9 cellular contexts compared by ENCODE assay signal in genomic region chr17:58331815-58332719, GRCh38. TPM values are rescaled to one million over a fixed set of nuclear protein-coding genes. Genes with fewer than 3 reads are reported as not detected.
A peak's percentile ranks its signal among the peaks of the same experiment; 100 is the strongest.
DNase-seq lines count a peak whose midpoint lies in the region; ATAC-seq and TF ChIP-seq lines count a peak whose summit lies in the region.
"Had no signal": no experiment of that assay in that cellular context is flagged by ENCODE, and none has a peak within 500 bp of the region (broad histone marks: within the 10 kb centered on the region; RNA-seq: fewer than 3 reads in every experiment).

No MANE protein-coding gene starts in this region.

- H3K36me3 ChIP-seq in colonic mucosa (no peaks in the 10 kb centered on the region), trophoblast cell (ENCODE audit: control insufficient read depth in 1 of 2, insufficient read depth in 2 of 2, low read length in 2 of 2) (no peaks in the 10 kb centered on the region), upper lobe of left lung (no peaks in the 10 kb centered on the region)
- H3K36me3 ChIP-seq: uterus had no signal

- no peak overlapping the region for H3K14ac ChIP-seq in trophoblast cell (ENCODE audit: low read length)

- H3K23ac ChIP-seq in trophoblast cell (ENCODE audit: low read length): no peak overlapping the region

- no peaks in the 10 kb centered on the region for H3K27me3 ChIP-seq in colonic mucosa
- H3K27me3 ChIP-seq in trophoblast cell (ENCODE audit: insufficient read depth, low read length): no peaks in the 10 kb centered on the region
- H3K27me3 ChIP-seq in upper lobe of left lung: peaks cover 0 to 5% (median 0%) of the 10 kb centered on the region in 4 donors
- H3K27me3 ChIP-seq: uterus had no signal

- H2AFZ ChIP-seq in trophoblast cell (ENCODE audit: insufficient read depth, low read length, poor library complexity): no peak overlapping the region

- peak overlapping the region; percentile 100 for H3K4me3 Mint-ChIP-seq in activated B cell treated with CpG ODN at 0.5 μM for 24 hours

- no peaks in the 10 kb centered on the region for H3K79me2 ChIP-seq in trophoblast cell (ENCODE audit: control insufficient read depth, insufficient read depth, low read length, poor library complexity)

- H3K4ac ChIP-seq in trophoblast cell (ENCODE audit: low read depth, low read length): no peak overlapping the region

- POLR2A ChIA-PET in activated B cell treated with CpG ODN at 0.5 μM for 24 hours (lab: Charles Lee): interaction anchor here (0.7 to 27.9 kb wide), 25 partner anchors 7 to 1516 kb away, joined by 3 to 3007 read pairs (median 7); partner anchors contain the start of genes CUEDC1, HSF5, MKS1 and RNF43

- H3K9me3 ChIP-seq in colonic mucosa: no peaks in the 10 kb centered on the region
- H3K9me3 ChIP-seq in trophoblast cell (ENCODE audit: insufficient read depth, low read depth, low read length): no peaks in the 10 kb centered on the region
- no peaks in the 10 kb centered on the region for H3K9me3 ChIP-seq in upper lobe of left lung
- H3K9me3 ChIP-seq: uterus had no signal

- TF ChIP-seq POLR2A in upper lobe of left lung (IDR thresholded peaks at IDR 0.05): peak in 3 of 4 donors; percentile 78 to 98 (median 86)

- H3K4me2 ChIP-seq in trophoblast cell (ENCODE audit: low read length): no peak overlapping the region

- H3K9ac ChIP-seq in colonic mucosa (ENCODE audit: low read depth in 2 of 2, low read length in 2 of 2) (peak overlapping the region; percentile 64 to 77), trophoblast cell (ENCODE audit: low read length) (no peak overlapping the region)

- peak overlapping the region; percentile 99 for H3K27ac Mint-ChIP-seq in activated B cell treated with CpG ODN at 0.5 μM for 24 hours

- ATAC-seq in HG02840 (IDR thresholded peaks at IDR 0.05; ENCODE audit: low FRiP score, unreplicated experiment) (peak; percentile 19), activated B cell treated with CpG ODN at 0.5 μM for 24 hours (ENCODE audit: low read depth) (peak; percentile 30), upper lobe of left lung (ENCODE audit: low FRiP score in 2 of 2) (peak; percentile 66 to 69)

- H4K12ac ChIP-seq in trophoblast cell (ENCODE audit: low read depth, low read length): no peak overlapping the region

- H3K4me3 ChIP-seq in colonic mucosa (peak overlapping the region; percentile 48), trophoblast cell (ENCODE audit: low read depth, low read length) (no peak overlapping the region), upper lobe of left lung (peak overlapping the region; percentile 37 to 70 (median 50))

- TF ChIP-seq CTCF in activated B cell treated with CpG ODN at 0.5 μM for 24 hours (IDR thresholded peaks at IDR 0.05): no peak
- TF ChIP-seq CTCF in colonic mucosa (IDR thresholded peaks at IDR 0.05): no peak
- TF ChIP-seq CTCF in upper lobe of left lung (IDR thresholded peaks at IDR 0.05): no peak

- TF ChIP-seq EP300 in upper lobe of left lung (IDR thresholded peaks at IDR 0.05): no peak

- no peak overlapping the region for H3K18ac ChIP-seq in trophoblast cell (ENCODE audit: low read length)

- peaks cover 8% of the 10 kb centered on the region for H3K79me1 ChIP-seq in trophoblast cell (ENCODE audit: low read length)

- DNase-seq in Ammon's horn (ENCODE audit: low spot score) (peak; percentile 74), activated B cell treated with CpG ODN at 0.5 μM for 24 hours (peak; percentile 88), colonic mucosa (peak; percentile 70), trophoblast cell (no peak), upper lobe of left lung (peak; percentile 89 to 95), COLO829 (ENCODE audit: low spot score) (no peak), HT-29 (ENCODE audit: low spot score) (no peak)

- no peak overlapping the region for H2BK120ac ChIP-seq in trophoblast cell (ENCODE audit: insufficient read depth, low read length, poor library complexity)

- H3K4me1 Mint-ChIP-seq in activated B cell treated with CpG ODN at 0.5 μM for 24 hours: peaks cover 73% of the 10 kb centered on the region

- H2BK12ac ChIP-seq in trophoblast cell (ENCODE audit: low read length): no peak overlapping the region

- H2AK5ac ChIP-seq in trophoblast cell (ENCODE audit: low read length): no peak overlapping the region

- H2BK5ac ChIP-seq in trophoblast cell (ENCODE audit: low read depth, low read length, poor library complexity): no peak overlapping the region

- peak overlapping the region; percentile 88 for H3K27ac ChIP-seq in colonic mucosa
- H3K27ac ChIP-seq in trophoblast cell (ENCODE audit: low read depth, low read length): no peak overlapping the region
- peak overlapping the region; percentile 87 to 95 (median 92) for H3K27ac ChIP-seq in upper lobe of left lung

- H3K4me1 ChIP-seq in colonic mucosa (no peaks in the 10 kb centered on the region), trophoblast cell (ENCODE audit: control insufficient read depth in 1 of 2, insufficient read depth in 2 of 2, low read length in 2 of 2) (peaks cover 14 to 20% of the 10 kb centered on the region in 2 experiments), upper lobe of left lung (peaks cover 14 to 41% (median 35%) of the 10 kb centered on the region in 4 donors)
- H3K4me1 ChIP-seq: uterus had no signal

- intact Hi-C loops in activated B cell treated with CpG ODN at 0.5 μM for 24 hours (cut with micrococcal nuclease) (loop anchor here (5.0 to 10.0 kb wide), 3 partner anchors 325 to 823 kb away; partner anchors contain the start of genes PRR11, SKA2 and SRSF1), colonic mucosa (cut with DNase I) (no loop called here)

- no peak overlapping the region for H4K8ac ChIP-seq in trophoblast cell (ENCODE audit: low read depth, low read length)

- H3K36me3 Mint-ChIP-seq in activated B cell treated with CpG ODN at 0.5 μM for 24 hours (ENCODE audit: low read depth): peaks cover 45% of the 10 kb centered on the region

- CTCF ChIA-PET in activated B cell treated with CpG ODN at 0.5 μM for 24 hours (lab: Charles Lee): interaction anchor here (1.0 to 4.8 kb wide), 5 partner anchors 12 to 86 kb away, joined by 3 to 89 read pairs (median 9); partner anchors contain the start of genes RNF43 and SUPT4H1

- H3K27me3 Mint-ChIP-seq in activated B cell treated with CpG ODN at 0.5 μM for 24 hours: no peaks in the 10 kb centered on the region

- peak overlapping the region; percentile 27 for H4K91ac ChIP-seq in trophoblast cell (ENCODE audit: low read depth, low read length)

- WGBS in trophoblast cell (ENCODE audit: extremely low coverage, insufficient coverage, insufficient read length): no CpG with 5 or more reads among the region's 29 CpGs
- 48 to 75% methylated on average over 19 to 29 of the region's 29 CpGs for WGBS in upper lobe of left lung, 2 donors

- H3K9me3 Mint-ChIP-seq in activated B cell treated with CpG ODN at 0.5 μM for 24 hours: no peaks in the 10 kb centered on the region

RNA-seq across cellular contexts. Expression of gene TSPOAP1, which starts 3.5 kb away (rescaled TPM):
- total RNA-seq in activated B cell treated with CpG ODN at 0.5 μM for 24 hours: 16.7 and 22.5 TPM in 2 replicates
- total RNA-seq in colonic mucosa: 1 to 10 TPM; 3.7 to 5.4 TPM
- polyA plus RNA-seq in trophoblast cell (2013): 1.1 and 1.3 TPM in 2 replicates
- total RNA-seq in upper lobe of left lung: 10 to 100 TPM; 14.0 to 50.3 (median 24.1) TPM
- 0.86 and 2.4 TPM in 2 replicates for total RNA-seq in HT-29 (2014; rRNA removed; shearing (Covaris generic))

RNA-seq across cellular contexts. Expression of gene SUPT4H1, which starts 19.9 kb away (rescaled TPM):
- total RNA-seq in activated B cell treated with CpG ODN at 0.5 μM for 24 hours: 90.2 and 100 TPM in 2 replicates
- total RNA-seq in colonic mucosa: 10 to 100 TPM; 68.7 to 75.3 TPM
- polyA plus RNA-seq in trophoblast cell (2013): 63.5 and 64.6 TPM in 2 replicates
- 10 to 100 TPM; 22.0 to 80.5 (median 40.4) TPM for total RNA-seq in upper lobe of left lung
- total RNA-seq in HT-29 (2014; rRNA removed; shearing (Covaris generic)): 53.0 and 60.0 TPM in 2 replicates

RNA-seq across cellular contexts. Expression of gene MPO, which starts 51.3 kb away (rescaled TPM):
- total RNA-seq in activated B cell treated with CpG ODN at 0.5 μM for 24 hours (not detected in 2 replicates), colonic mucosa (not detected), upper lobe of left lung (1 to 10 TPM in 4 of 6 donors, under 1 TPM in 2; 0.71 to 4.6 (median 1.0) TPM)
- not detected in 2 replicates for polyA plus RNA-seq in trophoblast cell (2013)
- not detected in 2 replicates for total RNA-seq in HT-29 (2014; rRNA removed; shearing (Covaris generic))

Comparison
In these comparisons a context has a peak if more than half of its experiments do, and no peak if none do; other contexts are left out.
1. DNase-seq: peak in Ammon's horn (single experiment), activated B cell treated with CpG ODN at 0.5 μM for 24 hours (single experiment), colonic mucosa (single experiment) and upper lobe of left lung (2 of 2); none in trophoblast cell (0 of 2), COLO829 (single experiment) and HT-29 (single experiment).
2. Peak in every context shown above with its lines, with median percentiles within 50 percentile points of each other: ATAC-seq.